ENCODE assay signal across 34 cellular contexts in genomic region chr2:163755366-163755765, GRCh38.
"Had no signal": no experiment of that assay in that cellular context is flagged by ENCODE, and none has a peak within 500 bp of the region (broad histone marks: within the 10 kb centered on the region; RNA-seq: fewer than 3 reads in every experiment).

No MANE protein-coding gene starts in this region.

- H3K36me3 ChIP-seq: MG63 had no signal

- H3K27me3 ChIP-seq: MG63 had no signal

- H3K9ac ChIP-seq: KMS-11 had no signal

- DNase-seq: Karpas-422, Kasumi-1, MG63, MM.1S, MV-4-11, NCI-H1048, NCI-H1092, NCI-H1092 treated with DMSO at 0.1 percent for 48 hours, NCI-H1105, NCI-H1105 treated with DMSO at 0.1 percent for 48 hours, NCI-H1417, NCI-H1417 treated with DMSO at 0.1 percent for 48 hours, NCI-H1436, NCI-H1436 treated with DMSO at 0.1 percent for 48 hours, NCI-H146, NCI-H1694, NCI-H1694 treated with DMSO at 0.1 percent for 48 hours, NCI-H187, NCI-H187 treated with DMSO at 0.1 percent for 48 hours, NCI-H1930, NCI-H2029, NCI-H2029 treated with DMSO at 0.1 percent for 48 hours, NCI-H2081, NCI-H2081 treated with DMSO at 0.1 percent for 48 hours, NCI-H2107, NCI-H2171, NCI-H2171 treated with DMSO at 0.1 percent for 48 hours, NCI-H2227 treated with DMSO at 0.1 percent for 48 hours, NCI-H226, NCI-H345, NCI-H446, NCI-H446 treated with DMSO at 0.1 percent for 48 hours, NCI-H510A had no signal

- H3K9me3 ChIP-seq: MG63 had no signal

- H3K4me2 ChIP-seq: KMS-11 had no signal

- H3K4me3 ChIP-seq: MG63 had no signal

- H3K27ac ChIP-seq: KMS-11 had no signal
